ENCODE assay signal across 13 cellular contexts in the genomic region with DNA sequence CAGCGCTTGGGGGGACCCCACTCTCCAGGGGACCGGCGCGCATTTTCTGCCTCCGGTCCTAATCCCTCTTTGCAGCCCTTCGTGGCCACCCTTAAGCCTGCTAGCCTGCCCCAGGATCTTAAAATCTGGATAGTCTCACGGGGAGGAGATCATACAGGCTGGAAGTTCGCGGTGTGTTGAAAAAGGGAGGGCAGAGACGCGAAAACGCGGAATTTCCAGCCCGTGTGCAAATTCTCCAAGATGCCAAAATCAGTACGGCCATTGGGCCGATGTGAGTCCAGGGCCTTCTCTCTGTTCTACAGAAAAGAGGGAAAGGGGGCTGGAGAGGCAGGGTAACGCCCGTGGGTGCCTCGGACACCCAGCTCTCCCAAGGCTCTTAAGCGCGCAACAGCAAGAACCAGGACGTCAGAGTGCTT. TPM values are rescaled to one million over a fixed set of nuclear protein-coding genes. Genes with fewer than 3 reads are reported as not detected.
A peak's percentile ranks its signal among the peaks of the same experiment; 100 is the strongest.
DNase-seq lines count a peak whose midpoint lies in the region; ATAC-seq and TF ChIP-seq lines count a peak whose summit lies in the region.
"Had no signal": no experiment of that assay in that cellular context is flagged by ENCODE, and none has a peak within 500 bp of the region (broad histone marks: within the 10 kb centered on the region; RNA-seq: fewer than 3 reads in every experiment).

No MANE protein-coding gene starts in this region.

- intact Hi-C loops in Calu3 (cut with micrococcal nuclease; ENCODE audit: unreplicated experiment) (loop anchor here (10.0 kb wide), 1 partner anchor 320 kb away; no protein-coding TSS in a partner anchor), right cardiac atrium (cut with DNase I) (no loop called here)

- WGBS in right cardiac atrium: 9% methylated on average over 22 of the region's 22 CpGs

- TF ChIP-seq POLR2A in Peyer's patch (IDR thresholded peaks at IDR 0.05): no peak

- H3K9ac ChIP-seq in skeletal muscle tissue (ENCODE audit: low read depth in 1 of 3, low read length in 3 of 3): no peak overlapping the region

- H3K36me3 Mint-ChIP-seq in Calu3 (ENCODE audit: insufficient read depth, unreplicated experiment): peaks cover 10% of the 10 kb centered on the region

- peaks cover 47% of the 10 kb centered on the region for H3K27me3 Mint-ChIP-seq in Calu3 (ENCODE audit: unreplicated experiment)

- peaks cover 0 to 44% of the 10 kb centered on the region in 2 donors for H3K27me3 ChIP-seq in Peyer's patch
- peaks cover 74 to 85% (median 79%) of the 10 kb centered on the region in 3 donors for H3K27me3 ChIP-seq in skeletal muscle tissue (ENCODE audit: control insufficient read depth in 3 of 3, insufficient read depth in 3 of 3, low read length in 3 of 3)
- peaks cover 3% of the 10 kb centered on the region for H3K27me3 ChIP-seq in right cardiac atrium (ENCODE audit: control insufficient read depth, insufficient read depth)

- no peaks in the 10 kb centered on the region for H3K9me3 ChIP-seq in Peyer's patch
- no peaks in the 10 kb centered on the region for H3K9me3 ChIP-seq in iPS-18c (ENCODE audit: control insufficient read depth, insufficient read depth, low read length)
- no peaks in the 10 kb centered on the region for H3K9me3 ChIP-seq in skeletal muscle tissue (ENCODE audit: control insufficient read depth in 3 of 3, low read length in 3 of 3)
- no peaks in the 10 kb centered on the region for H3K9me3 ChIP-seq in right cardiac atrium (ENCODE audit: control insufficient read depth, low read length)

- no peak for ATAC-seq in GM21447 (IDR thresholded peaks at IDR 0.05; ENCODE audit: unreplicated experiment)
- no peak for ATAC-seq in right cardiac atrium

- TF ChIP-seq CTCF in Calu3 (IDR thresholded peaks at IDR 0.05; ENCODE audit: unreplicated experiment) (no peak), Peyer's patch (IDR thresholded peaks at IDR 0.05) (no peak)

- no TSS peak for BruUV-seq in Calu3 (replicated peaks; lab: Mats Ljungman, UMichigan)

- H3K4me3 ChIP-seq in Peyer's patch (peak overlapping the region in 3 of 4 donors; percentile 19 to 49 (median 34)), iPS-18c (ENCODE audit: insufficient read depth, low read depth, low read length) (peak overlapping the region; percentile 45), skeletal muscle tissue (ENCODE audit: low read length in 3 of 3) (peak overlapping the region in 2 of 3 donors; percentile 32 to 54), right cardiac atrium (ENCODE audit: low read length) (no peak overlapping the region)

- no peaks in the 10 kb centered on the region for H3K4me1 Mint-ChIP-seq in Calu3 (ENCODE audit: low read depth, unreplicated experiment)

- no peaks in the 10 kb centered on the region for H3K9me3 Mint-ChIP-seq in Calu3 (ENCODE audit: low read depth, unreplicated experiment)

- H3K27ac Mint-ChIP-seq in Calu3 (ENCODE audit: unreplicated experiment): no peak overlapping the region

- CTCF ChIA-PET in Calu3 (lab: Charles Lee): no interaction called here

- H3K36me3 ChIP-seq in Peyer's patch (no peaks in the 10 kb centered on the region), skeletal muscle tissue (ENCODE audit: control insufficient read depth in 3 of 3, insufficient read depth in 3 of 3, low read length in 3 of 3) (no peaks in the 10 kb centered on the region)

- H3K4me1 ChIP-seq in Peyer's patch (peaks cover 0 to 23% (median 4%) of the 10 kb centered on the region in 4 donors), skeletal muscle tissue (ENCODE audit: control insufficient read depth in 3 of 3, insufficient read depth in 3 of 3, low read length in 3 of 3) (peaks cover 10 to 23% (median 15%) of the 10 kb centered on the region in 3 donors), right cardiac atrium (ENCODE audit: control insufficient read depth, insufficient read depth, low read length) (no peaks in the 10 kb centered on the region)

- DNase-seq in Calu3 (no peak), Peyer's patch (no peak), NCI-H2029 (lab: John Stamatoyannopoulos, UW) (no peak), right cardiac atrium (no peak)
- DNase-seq: Kasumi-1, kidney glomerular epithelial cell, NCI-H1930, nucleus accumbens, SIG-M5 had no signal

- peak overlapping the region; percentile 84 for H3K4me3 Mint-ChIP-seq in Calu3 (ENCODE audit: low read depth, unreplicated experiment)

- H3K27ac ChIP-seq in Peyer's patch (no peak overlapping the region), skeletal muscle tissue (ENCODE audit: low read depth, low read length) (no peak overlapping the region), right cardiac atrium (ENCODE audit: low read length) (no peak overlapping the region)

RNA-seq across cellular contexts. Expression of a gene that starts 9.4 kb away (rescaled TPM):
- not detected in 2 replicates for total RNA-seq in Calu3 (2022)
- not detected for total RNA-seq in Peyer's patch
- total RNA-seq in skeletal muscle tissue: not detected
- not detected for total RNA-seq in right cardiac atrium
- not detected for polyA plus RNA-seq in right cardiac atrium
- total RNA-seq: astrocyte had no signal
